In genomic region chr12:31006416-31007152, GRCh38 we compare ENCODE assay signal across 16 cellular contexts.
DNase-seq lines count a peak whose midpoint lies in the region; ATAC-seq and FAIRE-seq lines count a peak whose summit lies in the region.
"Had no signal": no experiment of that assay in that cellular context is flagged by ENCODE, and none has a peak within 500 bp of the region (broad histone marks: within the 10 kb centered on the region; RNA-seq: fewer than 3 reads in every experiment).

No MANE protein-coding gene starts in this region.

- H2BK15ac ChIP-seq in neuronal stem cell (ENCODE audit: low read length): no peak overlapping the region

- DNase-seq in Right ventricle myocardium superior (peak; percentile 6), left cardiac atrium (no peak), SJSA1 (ENCODE audit: low read depth in 1 of 2, low spot score in 2 of 2) (no peak), neuronal stem cell (ENCODE audit: low spot score) (no peak), urothelium cell line (ENCODE audit: low spot score) (peak; percentile 57), NCI-H187 treated with DMSO at 0.1 percent for 48 hours (lab: John Stamatoyannopoulos, UW) (no peak)
- no peak for DNase-seq in stimulated activated CD4-positive, alpha-beta T cell treated with anti-CD3 and anti-CD28 coated beads, Interleukin-2, amount 100 ng/mL, for 24 hours
- DNase-seq: AML-193, DMS53, Kasumi-1, NCI-H1105 treated with DMSO at 0.1 percent for 48 hours, NCI-H1930, NCI-H2171 treated with DMSO at 0.1 percent for 48 hours, NCI-H774 had no signal

- no peak overlapping the region for H3K18ac ChIP-seq in neuronal stem cell (ENCODE audit: low read length)

- H3K4me3 ChIP-seq in SJSA1: no peak overlapping the region
- no peak overlapping the region for H3K4me3 ChIP-seq in neuronal stem cell (ENCODE audit: low read length in 2 of 2)

- no CpG with 5 or more reads among the region's 9 CpGs for WGBS in neuronal stem cell (ENCODE audit: extremely low coverage in 2 of 2, insufficient read length in 2 of 2, insufficient replicate concordance in 1 of 2), 2 donors

- H2AK5ac ChIP-seq in neuronal stem cell (ENCODE audit: low read depth, low read length): no peak overlapping the region

- no peak overlapping the region for H3K23ac ChIP-seq in neuronal stem cell (ENCODE audit: low read depth, low read length, poor library complexity)

- H3K9me3 ChIP-seq in SJSA1 (replicated peaks): no peaks in the 10 kb centered on the region
- no peaks in the 10 kb centered on the region for H3K9me3 ChIP-seq in neuronal stem cell (replicated peaks in 1 of 2; ENCODE audit: control insufficient read depth in 2 of 2, insufficient read depth in 1 of 2, low read depth in 1 of 2, low read length in 2 of 2)
- H3K9me3 ChIP-seq: Caco-2 had no signal

- no peaks in the 10 kb centered on the region for H3K79me1 ChIP-seq in neuronal stem cell (ENCODE audit: low read depth, low read length)

- no peak overlapping the region for H3K4ac ChIP-seq in neuronal stem cell (ENCODE audit: low read length)

- no peak overlapping the region for H2BK120ac ChIP-seq in neuronal stem cell (ENCODE audit: low read depth, low read length)

- H2AFZ ChIP-seq in neuronal stem cell (ENCODE audit: low read length): no peak overlapping the region

- no peak for ATAC-seq in Right ventricle myocardium superior (ENCODE audit: poor library complexity)
- ATAC-seq in left cardiac atrium: no peak
- ATAC-seq in HG03095 (IDR thresholded peaks at IDR 0.05; ENCODE audit: unreplicated experiment): no peak

- H3K36me3 ChIP-seq in SJSA1 (no peaks in the 10 kb centered on the region), neuronal stem cell (replicated peaks in 1 of 2; ENCODE audit: control insufficient read depth in 2 of 2, insufficient read depth in 2 of 2, low read length in 2 of 2) (no peaks in the 10 kb centered on the region)

- H4K91ac ChIP-seq in neuronal stem cell (ENCODE audit: low read depth, low read length, poor library complexity): no peak overlapping the region

- H2BK12ac ChIP-seq in neuronal stem cell (ENCODE audit: low read length): no peak overlapping the region

- no peak overlapping the region for H3K4me2 ChIP-seq in neuronal stem cell (ENCODE audit: insufficient read depth, low read length, poor library complexity, severe bottlenecking)

- no peak overlapping the region for H3K14ac ChIP-seq in neuronal stem cell (ENCODE audit: low read length)

- H3K4me1 ChIP-seq in SJSA1 (replicated peaks) (peaks cover 54% of the 10 kb centered on the region), neuronal stem cell (ENCODE audit: control insufficient read depth in 2 of 2, insufficient read depth in 1 of 2, low read depth in 1 of 2, low read length in 2 of 2) (peaks cover 0 to 1% of the 10 kb centered on the region in 2 donors)

- peak overlapping the region; percentile 2 for H3K9ac ChIP-seq in neuronal stem cell (ENCODE audit: low read depth, low read length, poor library complexity)

- no peak overlapping the region for H2BK5ac ChIP-seq in neuronal stem cell (ENCODE audit: low read length)

- H4K8ac ChIP-seq in neuronal stem cell (ENCODE audit: low read depth, low read length): no peak overlapping the region

- FAIRE-seq in urothelium cell line (lab: Jason Lieb, UNC): no peak

- H3K27ac ChIP-seq in SJSA1 (peak overlapping the region; percentile 90), neuronal stem cell (replicated peaks; ENCODE audit: low read length) (no peak overlapping the region)

- H3K27me3 ChIP-seq in SJSA1 (replicated peaks) (no peaks in the 10 kb centered on the region), neuronal stem cell (ENCODE audit: control insufficient read depth in 3 of 3, insufficient read depth in 3 of 3, low read depth in 1 of 3, low read length in 3 of 3) (peaks cover 0 to 2% (median 0%) of the 10 kb centered on the region in 3 experiments)

- intact Hi-C loops in Right ventricle myocardium superior (cut with DNase I) (no loop called here), left cardiac atrium (cut with DNase I) (no loop called here)

Comparison
In these comparisons a context has a peak if more than half of its experiments do, and no peak if none do; other contexts are left out.
1. DNase-seq: peak in Right ventricle myocardium superior (single experiment) and urothelium cell line (single experiment); none in left cardiac atrium (single experiment), SJSA1 (0 of 2), neuronal stem cell (single experiment), stimulated activated CD4-positive, alpha-beta T cell treated with anti-CD3 and anti-CD28 coated beads, Interleukin-2, amount 100 ng/mL, for 24 hours (0 of 2) and NCI-H187 treated with DMSO at 0.1 percent for 48 hours (single experiment).